In the genomic region with DNA sequence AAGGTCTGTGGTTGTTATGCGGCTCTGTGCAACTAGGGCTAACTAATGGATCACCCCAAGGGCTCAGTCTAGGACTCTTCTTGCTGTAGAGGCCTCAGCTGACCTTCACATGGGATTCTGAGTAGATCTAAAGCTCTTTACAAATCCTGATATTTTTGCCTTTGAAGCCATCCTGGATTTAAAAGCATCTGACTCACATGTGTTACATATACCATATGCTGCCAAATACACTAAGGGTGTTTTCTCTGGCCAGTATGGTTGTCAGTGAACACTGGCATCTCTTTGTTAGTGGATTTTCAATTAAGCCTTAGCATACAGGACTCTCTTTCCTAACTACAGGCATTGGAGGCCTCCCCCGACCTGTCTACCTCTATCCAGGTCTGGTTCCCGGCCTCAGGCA, we compare ENCODE assay signal across 21 cellular contexts.
"Had no signal": no experiment of that assay in that cellular context is flagged by ENCODE, and none has a peak within 500 bp of the region (broad histone marks: within the 10 kb centered on the region; RNA-seq: fewer than 3 reads in every experiment).

No MANE protein-coding gene starts in this region.

- H3K4me3 Mint-ChIP-seq: central memory CD8-positive, alpha-beta T cell; mesothelial cell of epicardium; naive thymus-derived CD4-positive, alpha-beta T cell; nephron; neural progenitor cell had no signal

- H3K9me3 ChIP-seq: right lobe of liver, suprapubic skin, transverse colon, vagina had no signal

- H3K4me3 ChIP-seq: coronary artery, left lung, neural progenitor cell, right lobe of liver, suprapubic skin, transverse colon, vagina had no signal

- H3K4me1 Mint-ChIP-seq: central memory CD8-positive, alpha-beta T cell; naive thymus-derived CD4-positive, alpha-beta T cell; nephron had no signal

- H3K27me3 ChIP-seq: left lung, neural progenitor cell, right lobe of liver, suprapubic skin, transverse colon, vagina had no signal

- DNase-seq: dermis blood vessel endothelial cell; effector memory CD4-positive, alpha-beta T cell; left cardiac atrium; left lung; mesenchymal stem cell; naive thymus-derived CD4-positive, alpha-beta T cell; right lobe of liver; small intestine; stimulated activated CD4-positive, alpha-beta T cell treated with anti-CD3 and anti-CD28 coated beads, Interleukin-15, amount 100 ng/mL, for 24 hours; stimulated activated CD4-positive, alpha-beta T cell treated with anti-CD3 and anti-CD28 coated beads, Interleukin-2, amount 100 ng/mL, for 48 hours; stimulated activated naive CD4-positive, alpha-beta T cell treated with Interleukin-2 at 50 U/mL for 16 hours; transverse colon had no signal

- H3K9me3 Mint-ChIP-seq: mesothelial cell of epicardium, nephron, neural progenitor cell had no signal

- H3K27me3 Mint-ChIP-seq: central memory CD8-positive, alpha-beta T cell; naive thymus-derived CD4-positive, alpha-beta T cell; progenitor cell of endocrine pancreas had no signal

- H3K27ac Mint-ChIP-seq: mesothelial cell of epicardium; naive thymus-derived CD4-positive, alpha-beta T cell; nephron; neural progenitor cell; progenitor cell of endocrine pancreas had no signal

- H3K36me3 ChIP-seq: left lung, neural progenitor cell, right lobe of liver, suprapubic skin, transverse colon, vagina had no signal

- H3K27ac ChIP-seq: coronary artery, left lung, neural progenitor cell, parathyroid adenoma, right lobe of liver, suprapubic skin, transverse colon, vagina had no signal

- H3K4me1 ChIP-seq: left lung, neural progenitor cell, parathyroid adenoma, suprapubic skin, transverse colon, vagina had no signal

- H3K36me3 Mint-ChIP-seq: mesothelial cell of epicardium; naive thymus-derived CD4-positive, alpha-beta T cell; neural progenitor cell had no signal

- ATAC-seq: left cardiac atrium; left lung; naive thymus-derived CD4-positive, alpha-beta T cell; right lobe of liver had no signal
